In genomic region chr1:79679916-79680315, GRCh38 we compare ENCODE assay signal across 22 cellular contexts.
"Had no signal": no experiment of that assay in that cellular context is flagged by ENCODE, and none has a peak within 500 bp of the region (broad histone marks: within the 10 kb centered on the region; RNA-seq: fewer than 3 reads in every experiment).

No MANE protein-coding gene starts in this region.

- H3K4me1 ChIP-seq: esophagus muscularis mucosa, gastrocnemius medialis, prostate gland, testis had no signal

- H3K27me3 ChIP-seq: esophagus muscularis mucosa, gastrocnemius medialis, testis had no signal

- H3K27ac ChIP-seq: esophagus muscularis mucosa, gastrocnemius medialis, prostate gland, testis had no signal

- H3K4me3 ChIP-seq: esophagus muscularis mucosa, gastrocnemius medialis, prostate gland, testis had no signal

- DNase-seq: activated CD8-positive, alpha-beta memory T cell treated with anti-CD3 and anti-CD28 coated beads for 24 hours; activated CD8-positive, alpha-beta memory T cell treated with anti-CD3 and anti-CD28 coated beads, Interleukin-2, amount 50 U/mL, for 4 hours; activated T-cell treated with anti-CD3 and anti-CD28 coated beads, Interleukin-2, amount 50 U/mL, for 24 hours; aorta; central memory CD4-positive, alpha-beta T cell; effector memory CD8-positive, alpha-beta T cell; gastrocnemius medialis; hippocampal formation; left ventricle myocardium superior; midbrain; stimulated activated CD4-positive, alpha-beta T cell treated with anti-CD3 and anti-CD28 coated beads, Interleukin-2, amount 100 ng/mL, for 48 hours; stimulated activated CD8-positive, alpha-beta memory T cell treated with anti-CD3 and anti-CD28 coated beads, Interleukin-4, amount 100 ng/mL, for 48 hours; stimulated activated naive B cell treated with anti-CD40 and anti-IgM and Interleukin-4, amounts not matched to agents 10 μg/mL and 1 μg/mL and 100 μg/mL, for 72 hours; T-helper 9 cell; testis; trophoblast cell had no signal

- H3K36me3 ChIP-seq: esophagus muscularis mucosa, gastrocnemius medialis, prostate gland had no signal

- ATAC-seq: activated naive CD4-positive, alpha-beta T cell treated with anti-CD3 and anti-CD28 coated beads, Interleukin-2, amount 50 U/mL, for 72 hours; activated T-helper 17 cell treated with anti-CD3 and anti-CD28 coated beads, Interleukin-2, amount 50 U/mL, for 72 hours; effector memory CD8-positive, alpha-beta T cell; gastrocnemius medialis; left ventricle myocardium superior; natural killer cell treated with Interleukin-12 subunit alpha and Interleukin-12 subunit beta and Interleukin-15 and Interleukin-18, amount 100 ng/mL, for 72 hours; stimulated activated naive B cell treated with anti-CD40 and anti-IgM and Interleukin-4, amounts not matched to agents 10 μg/mL and 1 μg/mL and 100 μg/mL, for 72 hours; WTC11 had no signal

- H3K9me3 ChIP-seq: esophagus muscularis mucosa, gastrocnemius medialis, prostate gland, testis had no signal
